Comparison of ENCODE assay signal across 28 cellular contexts in genomic region chr7:117094457-117094856, GRCh38.
"Had no signal": no experiment of that assay in that cellular context is flagged by ENCODE, and none has a peak within 500 bp of the region (broad histone marks: within the 10 kb centered on the region; RNA-seq: fewer than 3 reads in every experiment).

No MANE protein-coding gene starts in this region.

- H3K4me3 Mint-ChIP-seq: dendritic cell treated with granulocyte-macrophage colony-stimulating factor and Interleukin-4, amounts not matched to agents 40 ng/mL and 50 ng/mL, for 4 days; endodermal cell; naive thymus-derived CD8-positive, alpha-beta T cell; nephron progenitor cell; stimulated activated naive B cell treated with anti-CD40 and anti-IgM and Interleukin-4, amounts not matched to agents 10 μg/mL and 1 μg/mL and 100 μg/mL, for 72 hours; stimulated activated naive CD8-positive, alpha-beta T cell treated with anti-CD3 and anti-CD28 coated beads, Interleukin-15, Interleukin-2, amounts not matched to agents 100 ng/mL and 50 ng/mL, for 24 hours had no signal

- H3K9me3 Mint-ChIP-seq: dendritic cell treated with granulocyte-macrophage colony-stimulating factor and Interleukin-4, amounts not matched to agents 40 ng/mL and 50 ng/mL, for 4 days; endodermal cell; naive thymus-derived CD8-positive, alpha-beta T cell; nephron progenitor cell; stimulated activated naive B cell treated with anti-CD40 and anti-IgM and Interleukin-4, amounts not matched to agents 10 μg/mL and 1 μg/mL and 100 μg/mL, for 72 hours; stimulated activated naive CD8-positive, alpha-beta T cell treated with anti-CD3 and anti-CD28 coated beads, Interleukin-15, Interleukin-2, amounts not matched to agents 100 ng/mL and 50 ng/mL, for 24 hours had no signal

- H3K27me3 Mint-ChIP-seq: dendritic cell treated with granulocyte-macrophage colony-stimulating factor and Interleukin-4, amounts not matched to agents 40 ng/mL and 50 ng/mL, for 4 days; stimulated activated naive CD8-positive, alpha-beta T cell treated with anti-CD3 and anti-CD28 coated beads, Interleukin-15, Interleukin-2, amounts not matched to agents 100 ng/mL and 50 ng/mL, for 24 hours had no signal

- H3K4me3 ChIP-seq: colonic mucosa, gastrocnemius medialis, heart left ventricle, hepatocyte, lower lobe of right lung, ovary, psoas muscle, sigmoid colon, thoracic aorta, tibial nerve, upper lobe of left lung had no signal

- DNase-seq: colonic mucosa; effector CD8-positive, alpha-beta T cell; endodermal cell; foreskin fibroblast; gastrocnemius medialis; heart left ventricle; kidney glomerular epithelial cell; left colon; left ventricle myocardium superior; lower lobe of right lung; naive thymus-derived CD8-positive, alpha-beta T cell; nephron progenitor cell; occipital lobe; ovary; posterior cingulate gyrus; psoas muscle; right cardiac atrium; sigmoid colon; stimulated activated CD4-positive, alpha-beta T cell treated with anti-CD3 and anti-CD28 coated beads, Interleukin-4, amount 100 ng/mL, for 4 hours; stimulated activated naive B cell treated with anti-CD40 and anti-IgM and Interleukin-4, amounts not matched to agents 10 μg/mL and 1 μg/mL and 100 μg/mL, for 72 hours; upper lobe of left lung had no signal

- H3K36me3 Mint-ChIP-seq: naive thymus-derived CD8-positive, alpha-beta T cell; stimulated activated naive B cell treated with anti-CD40 and anti-IgM and Interleukin-4, amounts not matched to agents 10 μg/mL and 1 μg/mL and 100 μg/mL, for 72 hours had no signal

- H3K4me1 ChIP-seq: colonic mucosa had no signal

- H3K36me3 ChIP-seq: colonic mucosa, gastrocnemius medialis, heart left ventricle, lower lobe of right lung, ovary, sigmoid colon, thoracic aorta, tibial nerve, upper lobe of left lung had no signal

- H3K4me1 Mint-ChIP-seq: endodermal cell; stimulated activated naive B cell treated with anti-CD40 and anti-IgM and Interleukin-4, amounts not matched to agents 10 μg/mL and 1 μg/mL and 100 μg/mL, for 72 hours had no signal

- ATAC-seq: esophagus mucosa; left colon; lower lobe of right lung; naive thymus-derived CD8-positive, alpha-beta T cell; right cardiac atrium; stimulated activated naive B cell treated with anti-CD40 and anti-IgM and Interleukin-4, amounts not matched to agents 10 μg/mL and 1 μg/mL and 100 μg/mL, for 72 hours had no signal

- H3K27ac ChIP-seq: colonic mucosa, epithelial cell of prostate, gastrocnemius medialis, heart left ventricle, hepatocyte, lower lobe of right lung, ovary, psoas muscle, sigmoid colon, thoracic aorta, tibial nerve, upper lobe of left lung had no signal

- H3K27ac Mint-ChIP-seq: dendritic cell treated with granulocyte-macrophage colony-stimulating factor and Interleukin-4, amounts not matched to agents 40 ng/mL and 50 ng/mL, for 4 days; endodermal cell; nephron progenitor cell; stimulated activated naive B cell treated with anti-CD40 and anti-IgM and Interleukin-4, amounts not matched to agents 10 μg/mL and 1 μg/mL and 100 μg/mL, for 72 hours; stimulated activated naive CD8-positive, alpha-beta T cell treated with anti-CD3 and anti-CD28 coated beads, Interleukin-15, Interleukin-2, amounts not matched to agents 100 ng/mL and 50 ng/mL, for 24 hours had no signal

- H3K9me3 ChIP-seq: colonic mucosa, gastrocnemius medialis, heart left ventricle, lower lobe of right lung, ovary, psoas muscle, sigmoid colon, thoracic aorta, tibial nerve, upper lobe of left lung had no signal
